In genomic region chr17:57810740-57811632, GRCh38 we compare ENCODE assay signal across 1 cellular context.
TF ChIP-seq lines count a peak whose summit lies in the region.

No MANE protein-coding gene starts in this region.

TF ChIP-seq in HepG2, 621 proteins besides CTCF, POLR2A, EP300 and RAD21 (continued from another document):
- TF ChIP-seq HNRNPUL1 (IDR thresholded peaks at IDR 0.05; ENCODE audit: low read depth, low read length): no peak
- peak; percentile 61; the same call in 1 of the 2 replicates for TF ChIP-seq TFE3 (CRISPR knock-in tag; IDR thresholded peaks at IDR 0.05)
- TF ChIP-seq ADNP (CRISPR knock-in tag; IDR thresholded peaks at IDR 0.05): no peak
- no peak for TF ChIP-seq ZNF672 (CRISPR knock-in tag; IDR thresholded peaks at IDR 0.05)
- TF ChIP-seq ZFX (CRISPR knock-in tag; IDR thresholded peaks at IDR 0.05; ENCODE audit: low read depth): peak; percentile 43; the same call in 1 of the 2 replicates
- no peak for TF ChIP-seq ZNF619 (CRISPR knock-in tag; IDR thresholded peaks at IDR 0.05)
- TF ChIP-seq CSRNP2 (CRISPR knock-in tag; conservative IDR thresholded peaks at IDR 0.05; ENCODE audit: low read depth): no peak
- no peak for TF ChIP-seq ZNF484 (CRISPR knock-in tag; IDR thresholded peaks at IDR 0.05; ENCODE audit: borderline replicate concordance, low read depth)
- TF ChIP-seq ATF6 (CRISPR knock-in tag; conservative IDR thresholded peaks at IDR 0.05): no peak
- no peak for TF ChIP-seq AFF4 (CRISPR knock-in tag; IDR thresholded peaks at IDR 0.05)
- TF ChIP-seq RCOR2 (CRISPR knock-in tag; IDR thresholded peaks at IDR 0.05): no peak
- TF ChIP-seq BRD4 (CRISPR knock-in tag; IDR thresholded peaks at IDR 0.05): no peak
- TF ChIP-seq LCORL (IDR thresholded peaks at IDR 0.05): no peak
- TF ChIP-seq LCORL (CRISPR knock-in tag; IDR thresholded peaks at IDR 0.05): no peak
- no peak for TF ChIP-seq NPAS2 (CRISPR knock-in tag; IDR thresholded peaks at IDR 0.05; ENCODE audit: borderline replicate concordance)
- TF ChIP-seq HINFP (CRISPR knock-in tag; IDR thresholded peaks at IDR 0.05; ENCODE audit: low read depth): 0 out of 2 replicates have a peak, but pooled peaks have one; percentile 26
- no peak for TF ChIP-seq ZNF710 (CRISPR knock-in tag; IDR thresholded peaks at IDR 0.05; ENCODE audit: borderline replicate concordance)
- no peak for TF ChIP-seq HOXA3 (CRISPR knock-in tag; IDR thresholded peaks at IDR 0.05)
- no peak for TF ChIP-seq TFDP2 (CRISPR knock-in tag; IDR thresholded peaks at IDR 0.05)
- TF ChIP-seq ZNF260 (CRISPR knock-in tag; IDR thresholded peaks at IDR 0.05; ENCODE audit: borderline replicate concordance, low read depth): no peak
- TF ChIP-seq ZNF343 (CRISPR knock-in tag; IDR thresholded peaks at IDR 0.05): no peak
- TF ChIP-seq HBP1 (CRISPR knock-in tag; IDR thresholded peaks at IDR 0.05; ENCODE audit: low read depth): no peak
- no peak for TF ChIP-seq ZNF138 (CRISPR knock-in tag; IDR thresholded peaks at IDR 0.05; ENCODE audit: low read depth)
- no peak for TF ChIP-seq SETDB1 (CRISPR knock-in tag; IDR thresholded peaks at IDR 0.05; ENCODE audit: borderline replicate concordance)
- peak; percentile 35; the same call in 1 of the 2 replicates for TF ChIP-seq YEATS4 (CRISPR knock-in tag; IDR thresholded peaks at IDR 0.05; ENCODE audit: borderline replicate concordance)
- no peak for TF ChIP-seq RBFOX2 (IDR thresholded peaks at IDR 0.05; ENCODE audit: low read depth, low read length)
- no peak for TF ChIP-seq ZNF232 (CRISPR knock-in tag; IDR thresholded peaks at IDR 0.05; ENCODE audit: borderline replicate concordance)
- TF ChIP-seq MXD4 (CRISPR knock-in tag; IDR thresholded peaks at IDR 0.05): no peak
